7 cellular contexts compared by ENCODE assay signal in the genomic region with DNA sequence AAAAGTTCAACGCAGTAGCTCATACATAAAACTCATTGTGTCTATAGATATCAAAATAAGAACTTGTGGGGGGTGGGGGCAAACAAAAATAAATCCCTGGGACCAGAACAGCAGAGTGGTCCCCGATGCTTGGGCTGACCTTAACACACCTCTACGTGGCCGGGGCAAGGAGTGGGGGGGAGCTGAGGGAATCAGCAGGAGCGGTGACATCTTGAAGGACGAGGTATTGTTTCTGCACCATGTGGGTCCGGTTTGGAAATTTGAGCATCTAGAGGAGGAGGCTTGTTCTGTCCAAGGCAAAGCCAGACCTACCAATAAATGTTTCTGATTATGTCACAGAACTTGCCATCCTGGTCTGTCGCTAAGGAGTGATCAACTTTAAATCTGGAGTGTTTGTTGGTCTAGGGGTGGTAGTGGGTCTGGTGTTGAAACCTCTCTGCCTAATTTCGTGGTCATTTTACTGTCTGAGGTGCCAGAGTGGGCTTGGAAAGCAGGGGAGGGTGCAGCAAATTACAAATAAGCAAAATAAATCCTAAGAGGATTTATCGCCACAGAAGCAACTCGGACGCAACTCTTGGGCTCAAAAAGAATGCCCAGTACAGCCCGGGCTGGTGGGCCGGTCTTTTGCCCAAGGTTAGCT. TPM values are rescaled to one million over a fixed set of nuclear protein-coding genes. Genes with fewer than 3 reads are reported as not detected.
DNase-seq lines count a peak whose midpoint lies in the region; ATAC-seq and TF ChIP-seq lines count a peak whose summit lies in the region.

No MANE protein-coding gene starts in this region.

- DNase-seq in H7 (peak; percentile 54), globus pallidus (ENCODE audit: low spot score) (peak; percentile 11), RPMI8226 (no peak), NCI-H345 treated with DMSO at 0.1 percent for 48 hours (lab: John Stamatoyannopoulos, UW; ENCODE audit: unreplicated experiment) (no peak)

- TF ChIP-seq CTCF in VCaP (conservative IDR thresholded peaks at IDR 0.05): no peak

- H3K9ac ChIP-seq in skeletal muscle tissue (ENCODE audit: low read depth in 1 of 3, low read length in 3 of 3): peak overlapping the region; percentile 51 to 91 (median 62)

- H3K27me3 ChIP-seq in H7 (ENCODE audit: control insufficient read depth, insufficient read depth, low read length) (peaks cover 2% of the 10 kb centered on the region; the same call in 1 of the 2 replicates), skeletal muscle tissue (ENCODE audit: control insufficient read depth in 3 of 3, insufficient read depth in 3 of 3, low read length in 3 of 3) (no peaks in the 10 kb centered on the region)

- ATAC-seq in HG03442 (IDR thresholded peaks at IDR 0.05; ENCODE audit: unreplicated experiment): no peak

- no peaks in the 10 kb centered on the region for H3K9me3 ChIP-seq in skeletal muscle tissue (ENCODE audit: control insufficient read depth in 3 of 3, low read length in 3 of 3)

- H3K36me3 ChIP-seq in H7 (replicated peaks; ENCODE audit: control insufficient read depth, insufficient read depth, low read length): no peaks in the 10 kb centered on the region
- H3K36me3 ChIP-seq in skeletal muscle tissue (ENCODE audit: control insufficient read depth in 3 of 3, insufficient read depth in 3 of 3, low read length in 3 of 3): no peaks in the 10 kb centered on the region

- H3K27ac ChIP-seq in VCaP (peak overlapping the region; percentile 88), skeletal muscle tissue (ENCODE audit: low read depth, low read length) (no peak overlapping the region)

- peaks cover 14 to 23% (median 17%) of the 10 kb centered on the region in 3 donors for H3K4me1 ChIP-seq in skeletal muscle tissue (ENCODE audit: control insufficient read depth in 3 of 3, insufficient read depth in 3 of 3, low read length in 3 of 3)

- H3K4me3 ChIP-seq in H7 (ENCODE audit: insufficient read depth, low read depth, low read length): peak overlapping the region; percentile 77
- H3K4me3 ChIP-seq in skeletal muscle tissue (ENCODE audit: low read length in 3 of 3): peak overlapping the region; percentile 65 to 90 (median 86)

RNA-seq across cellular contexts. Expression of a gene that starts 0.8 kb away (rescaled TPM):
- 33.2 and 46.7 TPM in 2 replicates for total RNA-seq in H7 (2014; rRNA removed; shearing (Covaris generic))
- total RNA-seq in skeletal muscle tissue: 46.4 TPM

Comparison
In these comparisons a context has a peak if more than half of its experiments do, and no peak if none do; other contexts are left out.
1. DNase-seq: peak in H7 (single experiment) and globus pallidus (single experiment); none in RPMI8226 (single experiment) and NCI-H345 treated with DMSO at 0.1 percent for 48 hours (single experiment).